9 cellular contexts compared by ENCODE assay signal in genomic region chr1:1205769-1206375, GRCh38. TPM values are rescaled to one million over a fixed set of nuclear protein-coding genes. Genes with fewer than 3 reads are reported as not detected.
DNase-seq lines count a peak whose midpoint lies in the region; ATAC-seq and TF ChIP-seq lines count a peak whose summit lies in the region.
"Had no signal": no experiment of that assay in that cellular context is flagged by ENCODE, and none has a peak within 500 bp of the region (broad histone marks: within the 10 kb centered on the region; RNA-seq: fewer than 3 reads in every experiment).

No MANE protein-coding gene starts in this region.

- no peak overlapping the region for H3K27ac Mint-ChIP-seq in activated B cell treated with CpG ODN at 0.5 μM for 24 hours

- H3K36me3 ChIP-seq in hepatocyte (replicated peaks; ENCODE audit: insufficient read depth, low read depth), result no peaks in the 10 kb centered on the region
- H3K36me3 ChIP-seq in stomach, result no peaks in the 10 kb centered on the region
- H3K36me3 ChIP-seq: uterus had no signal

- peaks cover 23% of the 10 kb centered on the region for H3K27me3 ChIP-seq in hepatocyte
- peaks cover 8 to 78% (median 55%) of the 10 kb centered on the region in 3 donors for H3K27me3 ChIP-seq in stomach

- TF ChIP-seq CTCF in activated B cell treated with CpG ODN at 0.5 μM for 24 hours (IDR thresholded peaks at IDR 0.05) (no peak), hepatocyte (IDR thresholded peaks at IDR 0.05; ENCODE audit: poor library complexity) (no peak), stomach (IDR thresholded peaks at IDR 0.05) (no peak)

- 42% methylated on average over 27 of the region's 31 CpGs for WGBS in hepatocyte (ENCODE audit: low lambda C conversion rate, missing lambda C conversion rate)
- 22 to 80% (median 28%) methylated on average over 1 to 31 of the region's 31 CpGs for WGBS in stomach, 5 donors

- H3K4me2 ChIP-seq in hepatocyte, result peak overlapping the region; percentile 77

- H3K4me1 ChIP-seq in hepatocyte (ENCODE audit: insufficient read depth) (peaks cover 17% of the 10 kb centered on the region), stomach (peaks cover 25 to 46% (median 42%) of the 10 kb centered on the region in 4 donors)

- TF ChIP-seq POLR2A in stomach (IDR thresholded peaks at IDR 0.05), result no peak

- peak; percentile 21 for DNase-seq in activated CD4-positive, alpha-beta T cell treated with anti-CD3 and anti-CD28 coated beads for 48 hours
- no peak for DNase-seq in activated CD4-positive, alpha-beta T cell treated with anti-CD3 and anti-CD28 coated beads, Interleukin-2, amount 50 U/mL, for 1 hour
- DNase-seq in activated B cell treated with CpG ODN at 0.5 μM for 24 hours (peak; percentile 33), hepatocyte (ENCODE audit: low spot score) (no peak), stomach (no peak), DMS153 treated with DMSO at 0.1 percent for 48 hours (lab: John Stamatoyannopoulos, UW; ENCODE audit: unreplicated experiment) (no peak)
- DNase-seq: uterus had no signal

- peaks cover 2% of the 10 kb centered on the region for H3K36me3 Mint-ChIP-seq in activated B cell treated with CpG ODN at 0.5 μM for 24 hours (ENCODE audit: low read depth)

- TF ChIP-seq EP300 in stomach (IDR thresholded peaks at IDR 0.05), result no peak

- H3K9me3 ChIP-seq in hepatocyte (ENCODE audit: low read depth) (no peaks in the 10 kb centered on the region), stomach (no peaks in the 10 kb centered on the region)
- H3K9me3 ChIP-seq: uterus had no signal

- H3K9me2 ChIP-seq in hepatocyte (replicated peaks; ENCODE audit: insufficient read depth), result no peaks in the 10 kb centered on the region

- H3K27ac ChIP-seq in hepatocyte (no peak overlapping the region), stomach (peak overlapping the region in 1 of 5 donors; percentile 38)
- H3K27ac ChIP-seq: uterus had no signal

- no peaks in the 10 kb centered on the region for H3K79me2 ChIP-seq in hepatocyte

- H4K20me1 ChIP-seq in hepatocyte (ENCODE audit: insufficient read depth, poor library complexity, severe bottlenecking), result no peaks in the 10 kb centered on the region

- H3K9me3 Mint-ChIP-seq in activated B cell treated with CpG ODN at 0.5 μM for 24 hours, result no peaks in the 10 kb centered on the region

- peak overlapping the region; percentile 81 for H3K4me3 Mint-ChIP-seq in activated B cell treated with CpG ODN at 0.5 μM for 24 hours

- intact Hi-C loops in activated B cell treated with CpG ODN at 0.5 μM for 24 hours (cut with micrococcal nuclease) (loop anchor here (5.0 kb wide), 2 partner anchors 49 to 86 kb away; no protein-coding TSS in a partner anchor), stomach (cut with DNase I; ENCODE audit: low total_unique reads) (no loop called here)

- peaks cover 2% of the 10 kb centered on the region for H3K27me3 Mint-ChIP-seq in activated B cell treated with CpG ODN at 0.5 μM for 24 hours

- H3K4me1 Mint-ChIP-seq in activated B cell treated with CpG ODN at 0.5 μM for 24 hours, result peaks cover 35% of the 10 kb centered on the region

- no peak overlapping the region for H2AFZ ChIP-seq in hepatocyte

- no peak for ATAC-seq in activated B cell treated with CpG ODN at 0.5 μM for 24 hours (ENCODE audit: low read depth)
- no peak for ATAC-seq in activated CD4-positive, CD25-positive, alpha-beta regulatory T cell treated with anti-CD3 and anti-CD28 coated beads, Interleukin-2, amount 50 U/mL, for 24 hours
- no peak for ATAC-seq in HG03095 (IDR thresholded peaks at IDR 0.05; ENCODE audit: unreplicated experiment)

- CTCF ChIA-PET in activated B cell treated with CpG ODN at 0.5 μM for 24 hours (lab: Charles Lee), result interaction anchor here (0.6 kb wide), 1 partner anchor 84 kb away, joined by 3 read pairs; no protein-coding TSS in a partner anchor

- H3K4me3 ChIP-seq in hepatocyte (no peak overlapping the region), stomach (peak overlapping the region; percentile 26 to 48 (median 33))
- H3K4me3 ChIP-seq: uterus had no signal

- POLR2A ChIA-PET in activated B cell treated with CpG ODN at 0.5 μM for 24 hours (lab: Charles Lee), result interaction anchor here (0.9 to 3.3 kb wide), 4 partner anchors 26 to 410 kb away, joined by 3 to 15 read pairs (median 9); partner anchors contain the start of genes B3GALT6, MIB2 and SDF4

RNA-seq across cellular contexts. Expression of gene TNFRSF18, which starts 0.5 kb away (rescaled TPM):
- total RNA-seq in activated B cell treated with CpG ODN at 0.5 μM for 24 hours (36.7 and 37.5 TPM in 2 replicates), hepatocyte (not detected in 2 replicates), stomach (10 to 100 TPM in 1 of 5 donors, 1 to 10 TPM in 1, not detected in 3; 1.7 to 11.9 TPM)
- polyA plus RNA-seq in hepatocyte (0.86 and 1.3 TPM in 2 replicates), stomach (1 to 10 TPM in 1 of 3 donors, under 1 TPM in 1, not detected in 1; 0.37 to 3.6 TPM)

RNA-seq across cellular contexts. Expression of gene TNFRSF4, which starts 8.1 kb away (rescaled TPM):
- total RNA-seq in activated B cell treated with CpG ODN at 0.5 μM for 24 hours (0.86 and 1.1 TPM in 2 replicates), hepatocyte (0.28 TPM in 1 of 2 replicates, not detected in the other), stomach (under 1 TPM in 1 of 5 donors, not detected in 4; 0.55 TPM)
- polyA plus RNA-seq in hepatocyte (0.34 TPM in 1 of 2 replicates, not detected in the other), stomach (1 to 10 TPM; 1.7 to 4.5 (median 4.2) TPM)

RNA-seq across cellular contexts. Expression of gene SDF4, which starts 25.9 kb away (rescaled TPM):
- total RNA-seq in activated B cell treated with CpG ODN at 0.5 μM for 24 hours (94.4 and 97.9 TPM in 2 replicates), hepatocyte (110 and 156 TPM in 2 replicates), stomach (100 to 1,000 TPM in 2 of 5 donors, 10 to 100 TPM in 3; 50.3 to 404 (median 65.3) TPM)
- polyA plus RNA-seq in hepatocyte (296 and 311 TPM in 2 replicates), stomach (10 to 100 TPM; 50.4 to 83.6 (median 61.9) TPM)

RNA-seq across cellular contexts. Expression of gene B3GALT6, which starts 26.2 kb away (rescaled TPM):
- total RNA-seq in activated B cell treated with CpG ODN at 0.5 μM for 24 hours (20.9 and 22.1 TPM in 2 replicates), hepatocyte (28.8 and 28.9 TPM in 2 replicates), stomach (10 to 100 TPM in 1 of 5 donors, 1 to 10 TPM in 3, not detected in 1; 1.8 to 13.8 (median 8.1) TPM)
- polyA plus RNA-seq in hepatocyte (36.3 and 36.9 TPM in 2 replicates), stomach (1 to 10 TPM; 3.7 to 9.7 (median 6.7) TPM)

RNA-seq across cellular contexts. Expression of gene TTLL10, which starts 32.2 kb away (rescaled TPM):
- total RNA-seq in activated B cell treated with CpG ODN at 0.5 μM for 24 hours (0.16 TPM in 1 of 2 replicates, not detected in the other), hepatocyte (not detected in 2 replicates), stomach (1 to 10 TPM in 1 of 5 donors, not detected in 4; 6.4 TPM)
- polyA plus RNA-seq in hepatocyte (0.38 and 0.69 TPM in 2 replicates), stomach (under 1 TPM in 2 of 3 donors, not detected in 1; 0.13 to 0.46 TPM)

Comparison
In these comparisons a context has a peak if more than half of its experiments do, and no peak if none do; other contexts are left out.
1. DNase-seq: peak in activated CD4-positive, alpha-beta T cell treated with anti-CD3 and anti-CD28 coated beads for 48 hours (single experiment) and activated B cell treated with CpG ODN at 0.5 μM for 24 hours (single experiment); none in activated CD4-positive, alpha-beta T cell treated with anti-CD3 and anti-CD28 coated beads, Interleukin-2, amount 50 U/mL, for 1 hour (single experiment), hepatocyte (single experiment), stomach (single experiment) and DMS153 treated with DMSO at 0.1 percent for 48 hours (single experiment).